In genomic region chr12:22046090-22046967, GRCh38 we compare ENCODE assay signal across 1 cellular context.
A peak's percentile ranks its signal among the peaks of the same experiment; 100 is the strongest.
TF ChIP-seq lines count a peak whose summit lies in the region.

Gene CMAS, plus strand, starts transcription at chr12:22046218. Its CDS starts 86 bp downstream, at chr12:22046304.

TF ChIP-seq in HEK293, 187 proteins besides CTCF, POLR2A, EP300 and RAD21 (continued from another document and continues in another):
- TF ChIP-seq ZNF639 (tag by site-specific recombination; IDR thresholded peaks at IDR 0.05) (no peak), ZNF561 (tag by site-specific recombination; IDR thresholded peaks at IDR 0.05; ENCODE audit: borderline replicate concordance) (no peak; the same call in 1 of the 2 replicates), PRDM10 (tag by site-specific recombination; IDR thresholded peaks at IDR 0.05) (peak; percentile 86), ZNF362 (tag by site-specific recombination; IDR thresholded peaks at IDR 0.05) (no peak), ZNF555 (tag by site-specific recombination; conservative IDR thresholded peaks at IDR 0.05) (no peak), ZBTB49 (tag by site-specific recombination; IDR thresholded peaks at IDR 0.05; ENCODE audit: low read depth) (no peak), AEBP2 (tag by site-specific recombination; IDR thresholded peaks at IDR 0.05; ENCODE audit: borderline replicate concordance) (no peak), SCRT2 (tag by site-specific recombination; IDR thresholded peaks at IDR 0.05) (no peak), YY1 (tag by site-specific recombination; IDR thresholded peaks at IDR 0.05) (no peak), ZSCAN30 (tag by site-specific recombination; IDR thresholded peaks at IDR 0.05) (no peak; the same call in 1 of the 2 replicates), ZNF645 (tag by site-specific recombination; IDR thresholded peaks at IDR 0.05) (no peak), ZNF48 (tag by site-specific recombination; IDR thresholded peaks at IDR 0.05) (no peak), ZNF549 (tag by site-specific recombination; IDR thresholded peaks at IDR 0.05) (no peak), ZNF37A (tag by site-specific recombination; IDR thresholded peaks at IDR 0.05) (no peak), PRDM4 (tag by site-specific recombination; IDR thresholded peaks at IDR 0.05) (no peak), ZNF112 (tag by site-specific recombination; IDR thresholded peaks at IDR 0.05) (no peak), GLIS2 (tag by site-specific recombination; IDR thresholded peaks at IDR 0.05) (peak; percentile 75), ZNF626 (tag by site-specific recombination; IDR thresholded peaks at IDR 0.05) (no peak), ZNF423 (tag by site-specific recombination; IDR thresholded peaks at IDR 0.05) (no peak), ZNF610 (tag by site-specific recombination; IDR thresholded peaks at IDR 0.05; ENCODE audit: borderline replicate concordance) (no peak), PBX3 (CRISPR knock-in tag; IDR thresholded peaks at IDR 0.05) (no peak), ZNF280D (tag by site-specific recombination; IDR thresholded peaks at IDR 0.05) (no peak), ZBTB21 (tag by site-specific recombination; IDR thresholded peaks at IDR 0.05) (0 out of 2 replicates have a peak, but pooled peaks have one; percentile 7), ZNF404 (tag by site-specific recombination; IDR thresholded peaks at IDR 0.05) (no peak), KLF7 (tag by site-specific recombination; IDR thresholded peaks at IDR 0.05; ENCODE audit: borderline replicate concordance) (no peak), ZSCAN16 (tag by site-specific recombination; IDR thresholded peaks at IDR 0.05) (no peak), ZNF548 (tag by site-specific recombination; IDR thresholded peaks at IDR 0.05) (no peak), GLIS1 (tag by site-specific recombination; IDR thresholded peaks at IDR 0.05) (no peak), YY2 (tag by site-specific recombination; IDR thresholded peaks at IDR 0.05) (no peak), ZBTB44 (tag by site-specific recombination; IDR thresholded peaks at IDR 0.05) (no peak), ZNF133 (tag by site-specific recombination; IDR thresholded peaks at IDR 0.05) (no peak), ZNF621 (tag by site-specific recombination; IDR thresholded peaks at IDR 0.05) (no peak), ZNF585B (tag by site-specific recombination; IDR thresholded peaks at IDR 0.05) (no peak), ZNF266 (tag by site-specific recombination; IDR thresholded peaks at IDR 0.05; ENCODE audit: low read depth) (no peak), ZNF792 (tag by site-specific recombination; IDR thresholded peaks at IDR 0.05) (no peak), MZF1 (tag by site-specific recombination; IDR thresholded peaks at IDR 0.05; ENCODE audit: borderline replicate concordance) (0 out of 2 replicates have a peak, but pooled peaks have one; percentile 14)
